ENCODE assay signal across 11 cellular contexts in genomic region chr1:41365320-41365633, GRCh38. TPM values are rescaled to one million over a fixed set of nuclear protein-coding genes. Genes with fewer than 3 reads are reported as not detected.
DNase-seq lines count a peak whose midpoint lies in the region; ATAC-seq and TF ChIP-seq lines count a peak whose summit lies in the region.
"Had no signal": no experiment of that assay in that cellular context is flagged by ENCODE, and none has a peak within 500 bp of the region (broad histone marks: within the 10 kb centered on the region; RNA-seq: fewer than 3 reads in every experiment).

No MANE protein-coding gene starts in this region.

- H3K27ac Mint-ChIP-seq in activated T-cell treated with anti-CD3 and anti-CD28 coated beads, Interleukin-2, amount 50 U/mL, for 72 hours: no peak overlapping the region
- no peak overlapping the region for H3K27ac Mint-ChIP-seq in activated T-cell treated with anti-CD3 and anti-CD28 coated beads, Interleukin-2, amount 50 U/mL, for 24 hours
- H3K27ac Mint-ChIP-seq in T-cell (peak overlapping the region in 1 of 2 donors; percentile 3), mesothelial cell of epicardium (peak overlapping the region; percentile 55), Caco-2 (ENCODE audit: unreplicated experiment) (no peak overlapping the region)
- no peak overlapping the region for H3K27ac Mint-ChIP-seq in activated CD4-positive, alpha-beta T cell treated with anti-CD3 and anti-CD28 coated beads for 36 hours

- H3K4me1 ChIP-seq in stomach smooth muscle (ENCODE audit: control insufficient read depth, insufficient read depth, low read length) (peaks cover 50% of the 10 kb centered on the region), Caco-2 (peaks cover 4% of the 10 kb centered on the region)

- no peak for DNase-seq in activated T-cell treated with anti-CD3 and anti-CD28 coated beads, Interleukin-2, amount 50 U/mL, for 72 hours
- no peak for DNase-seq in activated T-cell treated with anti-CD3 and anti-CD28 coated beads, Interleukin-2, amount 50 U/mL, for 24 hours
- DNase-seq in T-cell: no peak
- DNase-seq in mesothelial cell of epicardium (ENCODE audit: low spot score in 2 of 2, unreplicated experiment in 2 of 2): no peak
- DNase-seq in Caco-2: no peak
- no peak for DNase-seq in activated CD4-positive, alpha-beta T cell treated with anti-CD3 and anti-CD28 coated beads for 36 hours
- no peak for DNase-seq in putamen (ENCODE audit: low spot score)
- DNase-seq: MM.1S had no signal

- no peak for ATAC-seq in activated T-cell treated with anti-CD3 and anti-CD28 coated beads, Interleukin-2, amount 50 U/mL, for 72 hours (replicated peaks in 1 of 2)
- ATAC-seq in T-cell (replicated peaks in 1 of 4): no peak
- no peak for ATAC-seq in activated CD4-positive, alpha-beta T cell treated with anti-CD3 and anti-CD28 coated beads for 36 hours
- ATAC-seq: HCT116 had no signal

- TF ChIP-seq CTCF in mesothelial cell of epicardium (IDR thresholded peaks at IDR 0.05; ENCODE audit: unreplicated experiment) (no peak), Caco-2 (IDR thresholded peaks at IDR 0.05; ENCODE audit: insufficient read depth in 1 of 2, low read depth in 1 of 2, low read length in 1 of 2, severe bottlenecking in 1 of 2, unreplicated experiment in 1 of 2) (no peak)

- H3K4me3 ChIP-seq in stomach smooth muscle (ENCODE audit: low read length in 2 of 2) (peak overlapping the region in 1 of 2 donors; percentile 72), Caco-2 (ENCODE audit: low read depth, low read length) (no peak overlapping the region)

- peak overlapping the region; percentile 33 to 34 for H3K4me3 Mint-ChIP-seq in activated T-cell treated with anti-CD3 and anti-CD28 coated beads, Interleukin-2, amount 50 U/mL, for 72 hours
- no peak overlapping the region for H3K4me3 Mint-ChIP-seq in activated T-cell treated with anti-CD3 and anti-CD28 coated beads, Interleukin-2, amount 50 U/mL, for 24 hours
- H3K4me3 Mint-ChIP-seq in T-cell (peak overlapping the region; percentile 1 to 69 (median 14)), mesothelial cell of epicardium (peak overlapping the region; percentile 64), Caco-2 (ENCODE audit: unreplicated experiment) (no peak overlapping the region)
- no peak overlapping the region for H3K4me3 Mint-ChIP-seq in activated CD4-positive, alpha-beta T cell treated with anti-CD3 and anti-CD28 coated beads for 36 hours

- H3K27me3 ChIP-seq in stomach smooth muscle (ENCODE audit: control insufficient read depth in 1 of 2, insufficient read depth in 2 of 2, low read length in 2 of 2): peaks cover 0 to 8% of the 10 kb centered on the region in 2 donors
- H3K27me3 ChIP-seq in Caco-2 (replicated peaks; ENCODE audit: control insufficient read depth, insufficient read depth, low read length): no peaks in the 10 kb centered on the region; the same call in 1 of the 2 replicates

- no TSS peak for BruUV-seq in Caco-2 (replicated peaks; lab: Mats Ljungman, UMichigan)

- POLR2A ChIA-PET in T-cell (lab: Charles Lee): no interaction called here
- POLR2A ChIA-PET in Caco-2 (lab: Charles Lee): no interaction called here
- POLR2A ChIA-PET in activated CD4-positive, alpha-beta T cell treated with anti-CD3 and anti-CD28 coated beads for 36 hours (lab: Charles Lee): no interaction called here

- CTCF ChIA-PET in T-cell (lab: Charles Lee) (no interaction called here), Caco-2 (lab: Charles Lee) (no interaction called here)
- CTCF ChIA-PET in activated CD4-positive, alpha-beta T cell treated with anti-CD3 and anti-CD28 coated beads for 36 hours (lab: Charles Lee): interaction anchor here (1.2 kb wide), 1 partner anchor 9 kb away, joined by 3 read pairs; no protein-coding TSS in a partner anchor

- H3K9me3 ChIP-seq in stomach smooth muscle (ENCODE audit: control insufficient read depth in 2 of 2, low read length in 2 of 2): no peaks in the 10 kb centered on the region
- H3K9me3 ChIP-seq in Caco-2: no peaks in the 10 kb centered on the region

- H3K36me3 ChIP-seq in stomach smooth muscle (ENCODE audit: control insufficient read depth in 2 of 2, insufficient read depth in 2 of 2, low read length in 2 of 2) (no peaks in the 10 kb centered on the region), Caco-2 (ENCODE audit: control insufficient read depth, insufficient read depth, low read length) (no peaks in the 10 kb centered on the region)

- H3K9ac ChIP-seq in stomach smooth muscle (ENCODE audit: low read length in 2 of 2): peak overlapping the region in 1 of 2 donors; percentile 5

- H3K9me3 Mint-ChIP-seq in activated T-cell treated with anti-CD3 and anti-CD28 coated beads, Interleukin-2, amount 50 U/mL, for 72 hours: no peaks in the 10 kb centered on the region
- H3K9me3 Mint-ChIP-seq in activated T-cell treated with anti-CD3 and anti-CD28 coated beads, Interleukin-2, amount 50 U/mL, for 24 hours: no peaks in the 10 kb centered on the region
- no peaks in the 10 kb centered on the region for H3K9me3 Mint-ChIP-seq in T-cell
- H3K9me3 Mint-ChIP-seq in mesothelial cell of epicardium: no peaks in the 10 kb centered on the region
- H3K9me3 Mint-ChIP-seq in Caco-2 (ENCODE audit: unreplicated experiment): no peaks in the 10 kb centered on the region
- H3K9me3 Mint-ChIP-seq in activated CD4-positive, alpha-beta T cell treated with anti-CD3 and anti-CD28 coated beads for 36 hours (ENCODE audit: low read depth): no peaks in the 10 kb centered on the region

- H3K4me1 Mint-ChIP-seq in activated T-cell treated with anti-CD3 and anti-CD28 coated beads, Interleukin-2, amount 50 U/mL, for 72 hours (ENCODE audit: low read depth): peaks cover 30% of the 10 kb centered on the region
- peaks cover 25% of the 10 kb centered on the region for H3K4me1 Mint-ChIP-seq in activated T-cell treated with anti-CD3 and anti-CD28 coated beads, Interleukin-2, amount 50 U/mL, for 24 hours (ENCODE audit: low read depth)
- H3K4me1 Mint-ChIP-seq in T-cell (peaks cover 19 to 38% (median 32%) of the 10 kb centered on the region in 3 donors), mesothelial cell of epicardium (peaks cover 68% of the 10 kb centered on the region), Caco-2 (ENCODE audit: low read depth, unreplicated experiment) (no peaks in the 10 kb centered on the region)
- peaks cover 14% of the 10 kb centered on the region for H3K4me1 Mint-ChIP-seq in activated CD4-positive, alpha-beta T cell treated with anti-CD3 and anti-CD28 coated beads for 36 hours

- intact Hi-C loops in Caco-2 (cut with micrococcal nuclease; ENCODE audit: unreplicated experiment): no loop called here
- intact Hi-C loops in activated CD4-positive, alpha-beta T cell treated with anti-CD3 and anti-CD28 coated beads for 36 hours (cut with DNase I, micrococcal nuclease): loop anchor here (2.0 to 10.0 kb wide), 2 partner anchors 18 to 1090 kb away; partner anchors contain the start of genes PPCS (in 1 of the 2) and ZMYND12 (in 1 of the 2)

- peaks cover 40% of the 10 kb centered on the region for H3K27me3 Mint-ChIP-seq in activated T-cell treated with anti-CD3 and anti-CD28 coated beads, Interleukin-2, amount 50 U/mL, for 72 hours (ENCODE audit: low read depth)
- peaks cover 59% of the 10 kb centered on the region for H3K27me3 Mint-ChIP-seq in activated T-cell treated with anti-CD3 and anti-CD28 coated beads, Interleukin-2, amount 50 U/mL, for 24 hours
- peaks cover 10 to 45% of the 10 kb centered on the region in 2 donors for H3K27me3 Mint-ChIP-seq in T-cell
- peaks cover 13% of the 10 kb centered on the region for H3K27me3 Mint-ChIP-seq in mesothelial cell of epicardium (ENCODE audit: low read depth)
- H3K27me3 Mint-ChIP-seq in Caco-2 (ENCODE audit: insufficient read depth, unreplicated experiment): peaks cover 3% of the 10 kb centered on the region
- H3K27me3 Mint-ChIP-seq in activated CD4-positive, alpha-beta T cell treated with anti-CD3 and anti-CD28 coated beads for 36 hours: peaks cover 29% of the 10 kb centered on the region

- peak overlapping the region; percentile 53 for H3K27ac ChIP-seq in stomach smooth muscle (ENCODE audit: low read length)

- no peaks in the 10 kb centered on the region for H3K36me3 Mint-ChIP-seq in activated T-cell treated with anti-CD3 and anti-CD28 coated beads, Interleukin-2, amount 50 U/mL, for 72 hours (ENCODE audit: insufficient read depth in 2 of 2)
- no peaks in the 10 kb centered on the region for H3K36me3 Mint-ChIP-seq in activated T-cell treated with anti-CD3 and anti-CD28 coated beads, Interleukin-2, amount 50 U/mL, for 24 hours (ENCODE audit: low read depth)
- no peaks in the 10 kb centered on the region for H3K36me3 Mint-ChIP-seq in T-cell
- H3K36me3 Mint-ChIP-seq in mesothelial cell of epicardium: no peaks in the 10 kb centered on the region
- no peaks in the 10 kb centered on the region for H3K36me3 Mint-ChIP-seq in Caco-2 (ENCODE audit: insufficient read depth, unreplicated experiment)
- H3K36me3 Mint-ChIP-seq in activated CD4-positive, alpha-beta T cell treated with anti-CD3 and anti-CD28 coated beads for 36 hours (ENCODE audit: low read depth): no peaks in the 10 kb centered on the region

RNA-seq across cellular contexts. Expression of gene FOXO6, which starts 4.0 kb away (rescaled TPM):
- total RNA-seq in activated T-cell treated with anti-CD3 and anti-CD28 coated beads, Interleukin-2, amount 50 U/mL, for 72 hours: under 1 TPM; 0.19 to 0.21 TPM
- total RNA-seq in T-cell (under 1 TPM in 3 of 5 donors, not detected in 2; 0.13 to 0.70 (median 0.63) TPM), mesothelial cell of epicardium (34.8 to 38.4 TPM (median 37.4 TPM) in 3 replicates), Caco-2 (2022) (0.42 and 0.59 TPM in 2 replicates)
- total RNA-seq in activated CD4-positive, alpha-beta T cell treated with anti-CD3 and anti-CD28 coated beads for 36 hours: under 1 TPM in 1 of 2 experiments, not detected in 1; 0.09 TPM
- total RNA-seq: fibroblast of villous mesenchyme had no signal

Comparison
In these comparisons a context has a peak if more than half of its experiments do, and no peak if none do; other contexts are left out.
1. H3K4me3 Mint-ChIP-seq: peak in activated T-cell treated with anti-CD3 and anti-CD28 coated beads, Interleukin-2, amount 50 U/mL, for 72 hours (2 of 2), T-cell (3 of 3) and mesothelial cell of epicardium (single experiment); none in activated T-cell treated with anti-CD3 and anti-CD28 coated beads, Interleukin-2, amount 50 U/mL, for 24 hours (single experiment), Caco-2 (single experiment) and activated CD4-positive, alpha-beta T cell treated with anti-CD3 and anti-CD28 coated beads for 36 hours (single experiment).
2. RNA of gene FOXO6, which starts 4.0 kb away (total RNA-seq): 34.8 to 38.4 TPM in mesothelial cell of epicardium; 0.42 to 0.59 TPM in Caco-2, 0.19 to 0.21 TPM in activated T-cell treated with anti-CD3 and anti-CD28 coated beads, Interleukin-2, amount 50 U/mL, for 72 hours, 0.13 to 0.70 TPM in T-cell and 0.09 TPM in activated CD4-positive, alpha-beta T cell treated with anti-CD3 and anti-CD28 coated beads for 36 hours; every median in the first group is over 10 times any median in the second.